Comparison of ENCODE assay signal across 7 cellular contexts in genomic region chr11:9314291-9315077, GRCh38. TPM values are rescaled to one million over a fixed set of nuclear protein-coding genes. Genes with fewer than 3 reads are reported as not detected.
DNase-seq lines count a peak whose midpoint lies in the region; ATAC-seq, FAIRE-seq and TF ChIP-seq lines count a peak whose summit lies in the region.

Gene TMEM41B, minus strand, starts transcription at chr11:9314593. Its CDS starts 152 bp downstream, at chr11:9314441.

- peak within 1 kb of the TSS; percentile 86 for H3K9ac ChIP-seq in astrocyte (ENCODE audit: low read length)

- H3K36me3 ChIP-seq in astrocyte (ENCODE audit: insufficient read depth, low read length): no peaks in the 10 kb centered on the region

- ATAC-seq in GM18502 (IDR thresholded peaks at IDR 0.05; ENCODE audit: poor library complexity, unreplicated experiment) (peak; percentile 98), HG02970 (IDR thresholded peaks at IDR 0.05; ENCODE audit: low FRiP score, unreplicated experiment) (peak; percentile 96)

- peak; percentile 99 for DNase-seq in NCI-H1930 (lab: John Stamatoyannopoulos, UW)
- DNase-seq in T-helper 2 cell treated with Interferon-gamma antibody and Interleukin-4, amounts not matched to agents 5 μg/mL and 100 μg/mL, for 36 hours (ENCODE audit: low spot score): peak; percentile 100
- peak; percentile 98 for DNase-seq in astrocyte (ENCODE audit: low read depth)
- DNase-seq in hepatic stellate cell (ENCODE audit: low spot score): peak; percentile 99
- peak; percentile 97 for DNase-seq in renal cortical epithelial cell (ENCODE audit: low read depth)

- H3K4me3 Mint-ChIP-seq in T-helper 2 cell treated with Interferon-gamma antibody and Interleukin-4, amounts not matched to agents 5 μg/mL and 100 μg/mL, for 36 hours: peak within 1 kb of the TSS; percentile 95
- H3K4me3 Mint-ChIP-seq in astrocyte (ENCODE audit: unreplicated experiment): peak within 1 kb of the TSS; percentile 94

- FAIRE-seq in astrocyte (lab: Jason Lieb, UNC): no peak

- H3K9me3 Mint-ChIP-seq in T-helper 2 cell treated with Interferon-gamma antibody and Interleukin-4, amounts not matched to agents 5 μg/mL and 100 μg/mL, for 36 hours: no peaks in the 10 kb centered on the region
- no peaks in the 10 kb centered on the region for H3K9me3 Mint-ChIP-seq in astrocyte (ENCODE audit: unreplicated experiment)

- peaks cover 44% of the 10 kb centered on the region for H3K79me2 ChIP-seq in astrocyte (ENCODE audit: insufficient read depth, low read length)

- H3K4me1 ChIP-seq in astrocyte (ENCODE audit: insufficient read depth, low read length): peaks cover 7% of the 10 kb centered on the region

- H3K9me3 ChIP-seq in astrocyte (ENCODE audit: insufficient read depth, low read depth, low read length): no peaks in the 10 kb centered on the region

- H3K4me1 Mint-ChIP-seq in T-helper 2 cell treated with Interferon-gamma antibody and Interleukin-4, amounts not matched to agents 5 μg/mL and 100 μg/mL, for 36 hours (ENCODE audit: low read depth): peaks cover 26% of the 10 kb centered on the region
- peaks cover 7% of the 10 kb centered on the region for H3K4me1 Mint-ChIP-seq in astrocyte (ENCODE audit: low read depth, unreplicated experiment)

- peak; percentile 4 for TF ChIP-seq CTCF in astrocyte (IDR thresholded peaks at IDR 0.05; ENCODE audit: insufficient read depth, low read depth, low read length)

- peaks cover 25% of the 10 kb centered on the region for H4K20me1 ChIP-seq in astrocyte (ENCODE audit: insufficient read depth, low read length)

- H3K4me2 ChIP-seq in astrocyte (ENCODE audit: low read length): peak within 1 kb of the TSS; percentile 86

- H3K27me3 ChIP-seq in astrocyte (ENCODE audit: insufficient read depth, low read length): no peaks in the 10 kb centered on the region

- H3K36me3 Mint-ChIP-seq in T-helper 2 cell treated with Interferon-gamma antibody and Interleukin-4, amounts not matched to agents 5 μg/mL and 100 μg/mL, for 36 hours (ENCODE audit: low read depth): peaks cover 20% of the 10 kb centered on the region
- H3K36me3 Mint-ChIP-seq in astrocyte (ENCODE audit: low read depth, unreplicated experiment): peaks cover 2% of the 10 kb centered on the region

- H3K4me3 ChIP-seq in astrocyte (ENCODE audit: insufficient read depth, low read depth, low read length): peak within 1 kb of the TSS; percentile 82

- H2AFZ ChIP-seq in astrocyte (ENCODE audit: low read depth, low read length): peak within 1 kb of the TSS; percentile 91

- peak within 1 kb of the TSS; percentile 93 for H3K27ac ChIP-seq in astrocyte (ENCODE audit: low read depth, low read length)

- H3K27me3 Mint-ChIP-seq in T-helper 2 cell treated with Interferon-gamma antibody and Interleukin-4, amounts not matched to agents 5 μg/mL and 100 μg/mL, for 36 hours (ENCODE audit: low read depth): peaks cover 26% of the 10 kb centered on the region
- no peaks in the 10 kb centered on the region for H3K27me3 Mint-ChIP-seq in astrocyte (ENCODE audit: low read depth, unreplicated experiment)

- peak within 1 kb of the TSS; percentile 94 for H3K27ac Mint-ChIP-seq in T-helper 2 cell treated with Interferon-gamma antibody and Interleukin-4, amounts not matched to agents 5 μg/mL and 100 μg/mL, for 36 hours
- H3K27ac Mint-ChIP-seq in astrocyte (ENCODE audit: unreplicated experiment): peak within 1 kb of the TSS; percentile 96

RNA-seq across cellular contexts. Expression of gene TMEM41B, which starts in this region (rescaled TPM):
- total RNA-seq in astrocyte (43.6 and 43.8 TPM in 2 replicates), renal cortical epithelial cell (32.6 and 81.1 TPM in 2 replicates)

Comparison
In these comparisons a context has a peak if more than half of its experiments do, and no peak if none do; other contexts are left out.
1. Peak in every context shown above with its lines: DNase-seq, ATAC-seq, H3K4me3 ChIP-seq and H3K27ac ChIP-seq.